Comparison of ENCODE assay signal across 27 cellular contexts in the genomic region with DNA sequence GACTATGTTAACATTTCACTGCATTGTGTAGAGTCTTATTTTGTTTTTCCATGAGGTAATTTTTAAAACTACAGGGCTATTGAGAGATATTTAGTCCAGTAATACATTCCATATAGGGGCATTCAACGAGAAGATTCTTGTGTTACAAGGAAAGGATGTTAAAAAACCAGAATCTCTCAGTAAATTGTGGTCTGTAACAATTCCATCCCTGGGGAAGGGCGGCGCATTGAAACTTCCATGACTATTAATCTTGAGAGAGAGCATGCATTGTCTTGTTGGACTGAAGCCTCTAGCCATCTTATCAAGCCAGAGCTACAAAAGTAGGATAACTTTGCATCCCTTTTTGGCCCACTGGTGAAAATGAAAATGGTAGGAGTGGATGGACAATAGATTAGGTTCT.
"Had no signal": no experiment of that assay in that cellular context is flagged by ENCODE, and none has a peak within 500 bp of the region (broad histone marks: within the 10 kb centered on the region; RNA-seq: fewer than 3 reads in every experiment).

No MANE protein-coding gene starts in this region.

- DNase-seq: hippocampal formation; kidney glomerular epithelial cell; left cardiac atrium; lower lobe of right lung; mammary epithelial cell; mesenchymal stem cell; naive thymus-derived CD8-positive, alpha-beta T cell; nephron progenitor cell; occipital lobe; psoas muscle; right lobe of liver; stimulated activated CD4-positive, alpha-beta T cell treated with anti-CD3 and anti-CD28 coated beads, Interleukin-1b, Interleukin-23, amount 100 ng/mL, for 48 hours; stimulated activated CD4-positive, alpha-beta T cell treated with anti-CD3 and anti-CD28 coated beads, Interleukin-2, amount 100 ng/mL, for 48 hours; stimulated activated CD4-positive, alpha-beta T cell treated with anti-CD3 and anti-CD28 coated beads, Interleukin-4, amount 100 ng/mL, for 4 hours; stimulated activated CD8-positive, alpha-beta memory T cell treated with anti-CD3 and anti-CD28 coated beads, Interleukin-4, amount 100 ng/mL, for 48 hours; stimulated activated naive CD4-positive, alpha-beta T cell treated with Interleukin-2 at 50 U/mL for 16 hours; stimulated activated naive CD8-positive, alpha-beta T cell treated with anti-CD3 and anti-CD28 coated beads, Interleukin-15, amount 100 ng/mL, for 72 hours; substantia nigra; uterus had no signal

- H3K36me3 ChIP-seq: lower lobe of right lung, neural progenitor cell, neutrophil, tibial nerve, uterus had no signal

- H3K9me3 Mint-ChIP-seq: stimulated activated memory B cell treated with anti-CD40 and anti-IgM and Interleukin-4, amounts not matched to agents 10 μg/mL and 1 μg/mL and 100 μg/mL, for 72 hours; type B pancreatic cell had no signal

- ATAC-seq: left cardiac atrium; left lobe of liver; lower lobe of right lung; naive thymus-derived CD8-positive, alpha-beta T cell; psoas muscle; right lobe of liver; stimulated activated memory B cell treated with anti-CD40 and anti-IgM and Interleukin-4, amounts not matched to agents 10 μg/mL and 1 μg/mL and 100 μg/mL, for 72 hours; stimulated activated naive CD8-positive, alpha-beta T cell treated with anti-CD3 and anti-CD28 coated beads, Interleukin-15, amount 100 ng/mL, for 72 hours had no signal

- H3K27ac ChIP-seq: lower lobe of right lung, neural progenitor cell, neutrophil, parathyroid adenoma, psoas muscle, right lobe of liver, tibial nerve, uterus had no signal

- H3K4me1 ChIP-seq: lower lobe of right lung, parathyroid adenoma, psoas muscle, right lobe of liver, uterus had no signal

- H3K4me1 Mint-ChIP-seq: nephron progenitor cell; stimulated activated memory B cell treated with anti-CD40 and anti-IgM and Interleukin-4, amounts not matched to agents 10 μg/mL and 1 μg/mL and 100 μg/mL, for 72 hours; stimulated activated naive CD8-positive, alpha-beta T cell treated with anti-CD3 and anti-CD28 coated beads, Interleukin-15, amount 100 ng/mL, for 72 hours had no signal

- H3K27me3 Mint-ChIP-seq: naive thymus-derived CD8-positive, alpha-beta T cell; stimulated activated memory B cell treated with anti-CD40 and anti-IgM and Interleukin-4, amounts not matched to agents 10 μg/mL and 1 μg/mL and 100 μg/mL, for 72 hours; stimulated activated naive CD8-positive, alpha-beta T cell treated with anti-CD3 and anti-CD28 coated beads, Interleukin-15, amount 100 ng/mL, for 72 hours; type B pancreatic cell had no signal

- H3K27me3 ChIP-seq: neural progenitor cell, neutrophil, right lobe of liver, tibial nerve, uterus had no signal

- H3K27ac Mint-ChIP-seq: naive thymus-derived CD8-positive, alpha-beta T cell; nephron progenitor cell; neural progenitor cell; stimulated activated memory B cell treated with anti-CD40 and anti-IgM and Interleukin-4, amounts not matched to agents 10 μg/mL and 1 μg/mL and 100 μg/mL, for 72 hours; stimulated activated naive CD8-positive, alpha-beta T cell treated with anti-CD3 and anti-CD28 coated beads, Interleukin-15, amount 100 ng/mL, for 72 hours; type B pancreatic cell had no signal

- H3K9me3 ChIP-seq: lower lobe of right lung, neutrophil, psoas muscle, right lobe of liver, tibial nerve, uterus had no signal

- H3K4me3 ChIP-seq: lower lobe of right lung, neural progenitor cell, psoas muscle, right lobe of liver, smooth muscle cell, tibial nerve, uterus had no signal

- H3K4me3 Mint-ChIP-seq: naive thymus-derived CD8-positive, alpha-beta T cell; nephron progenitor cell; neural progenitor cell; stimulated activated memory B cell treated with anti-CD40 and anti-IgM and Interleukin-4, amounts not matched to agents 10 μg/mL and 1 μg/mL and 100 μg/mL, for 72 hours; stimulated activated naive CD8-positive, alpha-beta T cell treated with anti-CD3 and anti-CD28 coated beads, Interleukin-15, amount 100 ng/mL, for 72 hours; type B pancreatic cell had no signal
